In genomic region chr3:99842826-99843589, GRCh38 we compare ENCODE assay signal across 8 cellular contexts. TPM values are rescaled to one million over a fixed set of nuclear protein-coding genes. Genes with fewer than 3 reads are reported as not detected.
DNase-seq lines count a peak whose midpoint lies in the region; ATAC-seq and TF ChIP-seq lines count a peak whose summit lies in the region.

No MANE protein-coding gene starts in this region.

- POLR2A ChIA-PET in Caco-2 (lab: Charles Lee): interaction anchor here (0.6 kb wide), 1 partner anchor 417 kb away, joined by 4 read pairs; the partner anchor contains the start of gene TBC1D23
- POLR2A ChIA-PET in activated B cell treated with CpG ODN at 0.5 μM for 24 hours (lab: Charles Lee): interaction anchor here (0.6 to 1.1 kb wide), 2 partner anchors 25 to 418 kb away, joined by 3 read pairs; partner anchors contain the start of genes CMSS1 and TBC1D23

- no peaks in the 10 kb centered on the region for H3K27me3 Mint-ChIP-seq in Caco-2 (ENCODE audit: insufficient read depth, unreplicated experiment)
- H3K27me3 Mint-ChIP-seq in activated B cell treated with CpG ODN at 0.5 μM for 24 hours: no peaks in the 10 kb centered on the region

- 28 to 35% methylated on average over 2 of the region's 2 CpGs for WGBS in heart right ventricle, 2 donors
- WGBS in sigmoid colon, 2 donors: 24 to 49% methylated on average over 2 of the region's 2 CpGs

- H3K36me3 Mint-ChIP-seq in Caco-2 (ENCODE audit: insufficient read depth, unreplicated experiment) (no peaks in the 10 kb centered on the region), activated B cell treated with CpG ODN at 0.5 μM for 24 hours (ENCODE audit: low read depth) (no peaks in the 10 kb centered on the region)

- H3K4me1 Mint-ChIP-seq in Caco-2 (ENCODE audit: low read depth, unreplicated experiment) (peaks cover 6% of the 10 kb centered on the region), activated B cell treated with CpG ODN at 0.5 μM for 24 hours (peaks cover 21% of the 10 kb centered on the region)

- H3K27ac Mint-ChIP-seq in Caco-2 (ENCODE audit: unreplicated experiment) (no peak overlapping the region), activated B cell treated with CpG ODN at 0.5 μM for 24 hours (no peak overlapping the region)

- no peaks in the 10 kb centered on the region for H3K36me3 ChIP-seq in Caco-2 (ENCODE audit: control insufficient read depth, insufficient read depth, low read length)
- H3K36me3 ChIP-seq in heart right ventricle: peaks cover 0 to 11% (median 0%) of the 10 kb centered on the region in 9 donors
- no peaks in the 10 kb centered on the region for H3K36me3 ChIP-seq in sigmoid colon

- peak; percentile 63 to 67 for TF ChIP-seq CTCF in Caco-2 (IDR thresholded peaks at IDR 0.05; ENCODE audit: insufficient read depth in 1 of 2, low read depth in 1 of 2, low read length in 1 of 2, severe bottlenecking in 1 of 2, unreplicated experiment in 1 of 2)
- TF ChIP-seq CTCF in activated B cell treated with CpG ODN at 0.5 μM for 24 hours (IDR thresholded peaks at IDR 0.05): no peak
- peak; percentile 47 to 83 (median 72) for TF ChIP-seq CTCF in heart right ventricle (IDR thresholded peaks at IDR 0.05)
- peak; percentile 41 to 78 (median 70) for TF ChIP-seq CTCF in sigmoid colon (IDR thresholded peaks at IDR 0.05)

- peaks cover 12% of the 10 kb centered on the region; the same call in 1 of the 2 replicates for H3K4me1 ChIP-seq in Caco-2
- peaks cover 0 to 60% (median 50%) of the 10 kb centered on the region in 9 donors for H3K4me1 ChIP-seq in heart right ventricle
- H3K4me1 ChIP-seq in sigmoid colon: peaks cover 0 to 56% (median 46%) of the 10 kb centered on the region in 4 donors

- H3K27ac ChIP-seq in heart right ventricle: peak overlapping the region in 8 of 10 donors; percentile 2 to 81 (median 76)
- peak overlapping the region; percentile 70 to 95 (median 88) for H3K27ac ChIP-seq in sigmoid colon

- H3K9me3 ChIP-seq in Caco-2 (no peaks in the 10 kb centered on the region), heart right ventricle (no peaks in the 10 kb centered on the region), sigmoid colon (no peaks in the 10 kb centered on the region)

- DNase-seq in Caco-2: peak in 1 of 2 experiments; percentile 33
- DNase-seq in NCI-H1048 (lab: John Stamatoyannopoulos, UW): peak; percentile 29
- DNase-seq in activated B cell treated with CpG ODN at 0.5 μM for 24 hours: no peak
- peak in 1 of 2 donors; percentile 32 for DNase-seq in heart right ventricle
- no peak for DNase-seq in sigmoid colon
- DNase-seq in nucleus accumbens (lab: John Stamatoyannopoulos, UW): no peak

- H3K9me3 Mint-ChIP-seq in Caco-2 (ENCODE audit: unreplicated experiment) (no peaks in the 10 kb centered on the region), activated B cell treated with CpG ODN at 0.5 μM for 24 hours (no peaks in the 10 kb centered on the region)

- intact Hi-C loops in Caco-2 (cut with micrococcal nuclease; ENCODE audit: unreplicated experiment) (loop anchor here (1.0 to 5.0 kb wide), 6 partner anchors 164 to 411 kb away; no protein-coding TSS in a partner anchor), activated B cell treated with CpG ODN at 0.5 μM for 24 hours (cut with micrococcal nuclease) (loop anchor here (1.0 kb wide), 3 partner anchors 225 to 411 kb away; no protein-coding TSS in a partner anchor), heart right ventricle (cut with DNase I) (loop anchor here in 8 of 10 donors (1.0 to 10.0 kb wide), 12 partner anchors 164 to 414 kb away; no protein-coding TSS in a partner anchor), sigmoid colon (cut with DNase I) (no loop called here)

- H3K4me3 Mint-ChIP-seq in Caco-2 (ENCODE audit: unreplicated experiment) (no peak overlapping the region), activated B cell treated with CpG ODN at 0.5 μM for 24 hours (no peak overlapping the region)

- H3K27me3 ChIP-seq in Caco-2 (replicated peaks; ENCODE audit: control insufficient read depth, insufficient read depth, low read length): no peaks in the 10 kb centered on the region
- H3K27me3 ChIP-seq in heart right ventricle: no peaks in the 10 kb centered on the region
- H3K27me3 ChIP-seq in sigmoid colon: no peaks in the 10 kb centered on the region

- CTCF ChIA-PET in Caco-2 (lab: Charles Lee) (interaction anchor here (0.6 to 2.3 kb wide), 10 partner anchors 11 to 620 kb away, joined by 3 to 36 read pairs (median 4); partner anchors contain the start of gene CMSS1), activated B cell treated with CpG ODN at 0.5 μM for 24 hours (lab: Charles Lee) (interaction anchor here (0.6 to 3.2 kb wide), 11 partner anchors 11 to 748 kb away, joined by 3 to 72 read pairs (median 4); no protein-coding TSS in a partner anchor)

- TF ChIP-seq EP300 in sigmoid colon (IDR thresholded peaks at IDR 0.05): no peak

- no peak overlapping the region for H3K4me3 ChIP-seq in Caco-2 (ENCODE audit: low read depth, low read length)
- H3K4me3 ChIP-seq in heart right ventricle: peak overlapping the region in 1 of 10 donors; percentile 3
- H3K4me3 ChIP-seq in sigmoid colon: no peak overlapping the region

- TF ChIP-seq POLR2A in sigmoid colon (IDR thresholded peaks at IDR 0.05): no peak

- ATAC-seq in GM21381 (IDR thresholded peaks at IDR 0.05; ENCODE audit: unreplicated experiment) (peak; percentile 62), activated B cell treated with CpG ODN at 0.5 μM for 24 hours (ENCODE audit: low read depth) (peak; percentile 37), heart right ventricle (peak; percentile 49 to 83 (median 74)), GM18858 (IDR thresholded peaks at IDR 0.05; ENCODE audit: unreplicated experiment) (no peak)

- BruUV-seq in Caco-2 (replicated peaks; lab: Mats Ljungman, UMichigan): no TSS peak

RNA-seq across cellular contexts. Expression of gene CMSS1, which starts 25.3 kb away (rescaled TPM):
- 36.3 and 54.4 TPM in 2 replicates for total RNA-seq in Caco-2 (2022)
- 37.4 and 41.1 TPM in 2 replicates for total RNA-seq in activated B cell treated with CpG ODN at 0.5 μM for 24 hours
- 10 to 100 TPM; 24.6 to 45.4 (median 34.2) TPM for total RNA-seq in heart right ventricle
- 10 to 100 TPM; 33.7 to 43.1 TPM for polyA plus RNA-seq in heart right ventricle
- total RNA-seq in sigmoid colon: 10 to 100 TPM; 11.1 to 19.4 (median 16.6) TPM
- 10 to 100 TPM in 1 of 3 donors, 1 to 10 TPM in 2; 6.0 to 19.2 (median 7.6) TPM for polyA plus RNA-seq in sigmoid colon
